18 cellular contexts compared by ENCODE assay signal in genomic region chr6:133752129-133752528, GRCh38.
"Had no signal": no experiment of that assay in that cellular context is flagged by ENCODE, and none has a peak within 500 bp of the region (broad histone marks: within the 10 kb centered on the region; RNA-seq: fewer than 3 reads in every experiment).

No MANE protein-coding gene starts in this region.

- H3K27ac Mint-ChIP-seq: activated CD4-positive, alpha-beta T cell treated with anti-CD3 and anti-CD28 coated beads, Interleukin-2, amount 10 ng/mL, durations not matched to agents 7 days and 5 days; activated naive CD4-positive, alpha-beta T cell treated with anti-CD3 and anti-CD28 coated beads for 36 hours; activated T-helper 1 cell treated with anti-CD3 and anti-CD28 coated beads, Interleukin-12 subunit alpha, Interleukin-12 subunit beta, Interleukin-2, Interleukin-4 antibody, amounts not matched to agents 30 ng/mL and 10 ng/mL and 1 ng/mL, durations not matched to agents 14 hours and 24 hours and 36 hours; naive thymus-derived CD8-positive, alpha-beta T cell; stimulated activated naive CD8-positive, alpha-beta T cell treated with anti-CD3 and anti-CD28 coated beads, Interleukin-15, amount 100 ng/mL, for 72 hours; T-cell had no signal

- H3K4me1 Mint-ChIP-seq: activated CD4-positive, alpha-beta T cell treated with anti-CD3 and anti-CD28 coated beads, Interleukin-2, amount 10 ng/mL, durations not matched to agents 7 days and 5 days; central memory CD8-positive, alpha-beta T cell; naive thymus-derived CD8-positive, alpha-beta T cell; stimulated activated naive CD8-positive, alpha-beta T cell treated with anti-CD3 and anti-CD28 coated beads, Interleukin-15, amount 100 ng/mL, for 72 hours; T-cell had no signal

- H3K4me3 Mint-ChIP-seq: activated CD4-positive, alpha-beta T cell treated with anti-CD3 and anti-CD28 coated beads, Interleukin-2, amount 10 ng/mL, durations not matched to agents 7 days and 5 days; activated naive CD4-positive, alpha-beta T cell treated with anti-CD3 and anti-CD28 coated beads for 36 hours; activated T-helper 1 cell treated with anti-CD3 and anti-CD28 coated beads, Interleukin-12 subunit alpha, Interleukin-12 subunit beta, Interleukin-2, Interleukin-4 antibody, amounts not matched to agents 30 ng/mL and 10 ng/mL and 1 ng/mL, durations not matched to agents 14 hours and 24 hours and 36 hours; central memory CD8-positive, alpha-beta T cell; naive thymus-derived CD8-positive, alpha-beta T cell; stimulated activated naive CD8-positive, alpha-beta T cell treated with anti-CD3 and anti-CD28 coated beads, Interleukin-15, amount 100 ng/mL, for 72 hours; T-cell had no signal

- H3K9me3 Mint-ChIP-seq: activated CD4-positive, alpha-beta T cell treated with anti-CD3 and anti-CD28 coated beads, Interleukin-2, amount 10 ng/mL, durations not matched to agents 7 days and 5 days; activated naive CD4-positive, alpha-beta T cell treated with anti-CD3 and anti-CD28 coated beads for 36 hours; activated T-helper 1 cell treated with anti-CD3 and anti-CD28 coated beads, Interleukin-12 subunit alpha, Interleukin-12 subunit beta, Interleukin-2, Interleukin-4 antibody, amounts not matched to agents 30 ng/mL and 10 ng/mL and 1 ng/mL, durations not matched to agents 14 hours and 24 hours and 36 hours; central memory CD8-positive, alpha-beta T cell; naive thymus-derived CD8-positive, alpha-beta T cell; stimulated activated naive CD8-positive, alpha-beta T cell treated with anti-CD3 and anti-CD28 coated beads, Interleukin-15, amount 100 ng/mL, for 72 hours; T-cell had no signal

- H3K36me3 ChIP-seq: adrenal gland, prostate gland, right lobe of liver, spleen, thoracic aorta had no signal

- H3K27me3 ChIP-seq: adrenal gland, right lobe of liver, spleen had no signal

- H3K27me3 Mint-ChIP-seq: activated CD4-positive, alpha-beta T cell treated with anti-CD3 and anti-CD28 coated beads, Interleukin-2, amount 10 ng/mL, durations not matched to agents 7 days and 5 days; central memory CD8-positive, alpha-beta T cell had no signal

- DNase-seq: activated CD4-positive, alpha-beta T cell treated with anti-CD3 and anti-CD28 coated beads, Interleukin-2, amount 10 ng/mL, durations not matched to agents 7 days and 5 days; activated naive CD4-positive, alpha-beta T cell treated with anti-CD3 and anti-CD28 coated beads for 36 hours; adrenal gland; effector CD8-positive, alpha-beta T cell; left cardiac atrium; mucosa of descending colon; naive thymus-derived CD8-positive, alpha-beta T cell; occipital lobe; right lobe of liver; spleen; stimulated activated naive CD8-positive, alpha-beta T cell treated with anti-CD3 and anti-CD28 coated beads, Interleukin-15, amount 100 ng/mL, for 72 hours; T-cell; T-helper 9 cell had no signal

- H3K36me3 Mint-ChIP-seq: naive thymus-derived CD8-positive, alpha-beta T cell; T-cell had no signal

- H3K9me3 ChIP-seq: adrenal gland, mucosa of descending colon, prostate gland, right lobe of liver, spleen, thoracic aorta had no signal

- H3K4me1 ChIP-seq: adrenal gland, prostate gland, right lobe of liver had no signal

- ATAC-seq: mucosa of descending colon; naive thymus-derived CD8-positive, alpha-beta T cell; right lobe of liver; stimulated activated naive CD8-positive, alpha-beta T cell treated with anti-CD3 and anti-CD28 coated beads, Interleukin-15, amount 100 ng/mL, for 72 hours; T-cell had no signal

- H3K4me3 ChIP-seq: adrenal gland, mucosa of descending colon, prostate gland, right lobe of liver, SK-N-MC, spleen, thoracic aorta had no signal

- H3K27ac ChIP-seq: adrenal gland, prostate gland, right lobe of liver, SK-N-MC, thoracic aorta had no signal
